ENCODE assay signal across 8 cellular contexts in the genomic region with DNA sequence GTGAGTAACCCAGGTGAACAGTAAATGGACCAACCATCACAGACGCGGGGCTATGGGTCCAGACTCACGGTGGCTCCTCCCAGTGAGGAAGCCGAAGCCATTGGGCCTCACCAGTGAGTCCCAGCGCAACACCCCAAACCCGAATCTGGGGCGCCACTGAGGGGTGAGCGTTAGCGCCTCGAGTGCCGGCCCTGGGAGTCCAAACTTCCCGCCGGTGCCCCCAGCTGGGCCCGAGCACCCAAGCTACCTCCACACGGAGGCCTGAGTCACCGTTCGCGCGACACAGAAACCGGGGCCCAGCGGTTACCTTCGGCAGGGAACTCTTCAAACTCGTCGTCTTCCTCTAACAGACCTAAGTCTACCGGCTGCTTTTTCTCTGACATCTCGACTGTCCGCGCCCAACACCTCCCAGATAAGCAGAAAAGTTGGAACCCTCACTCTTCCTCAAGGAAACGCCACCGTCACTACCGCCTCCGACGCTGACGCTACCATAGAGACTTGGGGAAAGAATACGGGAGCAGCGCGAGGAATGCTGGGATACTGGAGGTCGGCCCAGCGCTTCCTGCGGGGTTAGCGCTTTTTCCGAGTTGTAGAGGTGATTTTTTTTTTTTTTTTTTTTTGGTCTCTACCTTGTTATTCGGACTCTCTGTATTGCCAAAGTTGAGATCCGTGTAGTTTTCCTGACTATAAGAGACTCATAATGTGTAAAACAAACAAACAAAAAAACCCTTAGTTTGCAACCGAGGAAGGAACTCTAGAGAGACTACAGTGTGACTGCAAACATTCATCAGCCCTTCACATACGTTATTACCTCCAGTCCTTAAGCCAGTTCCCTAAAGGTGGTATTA. TPM values are rescaled to one million over a fixed set of nuclear protein-coding genes. Genes with fewer than 3 reads are reported as not detected.
DNase-seq lines count a peak whose midpoint lies in the region; ATAC-seq and TF ChIP-seq lines count a peak whose summit lies in the region.

TSS of gene SEM1 (minus strand) at position 466 of the 848 bp plus-strand sequence. CDS start at position 383, 83 bp downstream.

- H3K27me3 ChIP-seq in CD4-positive, alpha-beta T cell (ENCODE audit: control insufficient read depth, insufficient read depth, low read length): no peaks in the 10 kb centered on the region

- CTCF ChIA-PET in CD4-positive, alpha-beta T cell (lab: Charles Lee): no interaction called here

- peaks cover 5% of the 10 kb centered on the region for H3K9me3 Mint-ChIP-seq in CD4-positive, alpha-beta T cell
- peaks cover 0 to 8% of the 10 kb centered on the region in 2 donors for H3K9me3 Mint-ChIP-seq in effector memory CD8-positive, alpha-beta T cell

- POLR2A ChIA-PET in CD4-positive, alpha-beta T cell (lab: Charles Lee): no interaction called here

- intact Hi-C loops in CD4-positive, alpha-beta T cell (cut with DNase I, micrococcal nuclease): loop anchor here in 1 of 2 experiments (10.0 kb wide), 2 partner anchors 385 to 405 kb away; partner anchors contain the start of genes SDHAF3 and SLC25A13

- H3K27ac ChIP-seq in CD4-positive, alpha-beta T cell (ENCODE audit: low read depth, low read length): no peak within 1 kb of the TSS

- TF ChIP-seq CTCF in CD4-positive, alpha-beta T cell (IDR thresholded peaks at IDR 0.05): no peak

- H3K36me3 Mint-ChIP-seq in CD4-positive, alpha-beta T cell (ENCODE audit: low read depth): peaks cover 44% of the 10 kb centered on the region
- H3K36me3 Mint-ChIP-seq in effector memory CD8-positive, alpha-beta T cell (ENCODE audit: insufficient read depth): peaks cover 18% of the 10 kb centered on the region

- H3K27ac Mint-ChIP-seq in CD4-positive, alpha-beta T cell: peak within 1 kb of the TSS; percentile 91
- peak within 1 kb of the TSS; percentile 97 to 100 for H3K27ac Mint-ChIP-seq in effector memory CD8-positive, alpha-beta T cell

- H3K27me3 Mint-ChIP-seq in CD4-positive, alpha-beta T cell: peaks cover 8% of the 10 kb centered on the region
- peaks cover 0 to 9% of the 10 kb centered on the region in 2 donors for H3K27me3 Mint-ChIP-seq in effector memory CD8-positive, alpha-beta T cell

- ATAC-seq in CD4-positive, alpha-beta T cell (ENCODE audit: poor library complexity): peak; percentile 75
- ATAC-seq in GM19395 (IDR thresholded peaks at IDR 0.05; ENCODE audit: unreplicated experiment): peak; percentile 90
- ATAC-seq in HG03565 (IDR thresholded peaks at IDR 0.05; ENCODE audit: unreplicated experiment): peak; percentile 85
- peak; percentile 87 for ATAC-seq in effector memory CD8-positive, alpha-beta T cell (replicated peaks)

- peak; percentile 36 to 65 (median 51) for DNase-seq in CD4-positive, alpha-beta T cell
- DNase-seq in NCI-H82 treated with DMSO at 0.1 percent for 48 hours (lab: John Stamatoyannopoulos, UW; ENCODE audit: unreplicated experiment): peak; percentile 76
- DNase-seq in activated CD8-positive, alpha-beta memory T cell treated with anti-CD3 and anti-CD28 coated beads for 24 hours: peak; percentile 84
- peak; percentile 43 to 51 (median 46) for DNase-seq in effector memory CD8-positive, alpha-beta T cell
- DNase-seq in medulla oblongata (ENCODE audit: extremely low spot score): peak; percentile 94
- peak; percentile 36 for DNase-seq in stimulated activated CD8-positive, alpha-beta memory T cell treated with anti-CD3 and anti-CD28 coated beads, Interleukin-12 subunit alpha, Interleukin-12 subunit beta, amount 100 ng/mL, for 1 hour (ENCODE audit: low read depth)

- H3K9me3 ChIP-seq in CD4-positive, alpha-beta T cell (ENCODE audit: control insufficient read depth, low read length): peaks cover 5% of the 10 kb centered on the region

- H3K4me3 Mint-ChIP-seq in CD4-positive, alpha-beta T cell: peak within 1 kb of the TSS; percentile 97
- H3K4me3 Mint-ChIP-seq in effector memory CD8-positive, alpha-beta T cell: peak within 1 kb of the TSS; percentile 91 to 99

- peaks cover 49% of the 10 kb centered on the region for H3K4me1 Mint-ChIP-seq in CD4-positive, alpha-beta T cell (ENCODE audit: low read depth)
- H3K4me1 Mint-ChIP-seq in effector memory CD8-positive, alpha-beta T cell (ENCODE audit: low read depth in 2 of 2): peaks cover 15 to 28% of the 10 kb centered on the region in 2 donors

RNA-seq across cellular contexts. Expression of gene SEM1, which starts in this region (rescaled TPM):
- 10 to 100 TPM; 17.4 to 18.2 TPM for total RNA-seq in CD4-positive, alpha-beta T cell

Comparison
In these comparisons a context has a peak if more than half of its experiments do, and no peak if none do; other contexts are left out.
1. DNase-seq: peak in every context shown above with its lines; median percentile 94 in medulla oblongata; 84 in activated CD8-positive, alpha-beta memory T cell treated with anti-CD3 and anti-CD28 coated beads for 24 hours; 76 in NCI-H82 treated with DMSO at 0.1 percent for 48 hours; 51 in CD4-positive, alpha-beta T cell; 46 in effector memory CD8-positive, alpha-beta T cell; 36 in stimulated activated CD8-positive, alpha-beta memory T cell treated with anti-CD3 and anti-CD28 coated beads, Interleukin-12 subunit alpha, Interleukin-12 subunit beta, amount 100 ng/mL, for 1 hour.